In the genomic region with DNA sequence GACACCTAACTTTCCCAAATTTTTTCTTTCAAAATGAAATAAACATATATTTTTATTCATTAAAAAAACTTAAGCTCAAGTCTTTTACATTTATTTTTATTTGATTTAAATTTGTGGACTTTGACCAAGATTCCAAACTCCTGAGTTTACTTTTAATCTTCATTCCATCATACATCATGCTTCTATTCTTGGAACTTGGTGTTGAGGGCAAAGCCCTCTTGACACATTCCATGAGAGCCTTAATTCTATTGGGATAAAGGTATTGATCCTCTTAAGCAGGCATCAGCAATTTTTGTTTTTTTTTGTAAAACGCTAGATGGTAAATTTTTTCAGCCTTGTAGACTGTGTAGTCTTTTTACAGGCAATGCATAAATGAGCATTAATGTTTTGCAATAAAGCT, we compare ENCODE assay signal across 31 cellular contexts.
"Had no signal": no experiment of that assay in that cellular context is flagged by ENCODE, and none has a peak within 500 bp of the region (broad histone marks: within the 10 kb centered on the region; RNA-seq: fewer than 3 reads in every experiment).

No MANE protein-coding gene starts in this region.

- H3K36me3 Mint-ChIP-seq: activated naive CD4-positive, alpha-beta T cell treated with anti-CD3 and anti-CD28 coated beads, Interleukin-2, amount 50 U/mL, for 72 hours; brain had no signal

- H3K4me1 ChIP-seq: SJCRH30 had no signal

- H3K4me3 Mint-ChIP-seq: activated CD8-positive, alpha-beta T cell treated with anti-CD3 and anti-CD28 coated beads, Interleukin-2, amount 10 ng/mL, durations not matched to agents 7 days and 5 days; activated naive CD8-positive, alpha-beta T cell treated with anti-CD3 and anti-CD28 coated beads, Interleukin-2, amount 50 U/mL, for 24 hours; activated T-helper 1 cell treated with anti-CD3 and anti-CD28 coated beads, Interleukin-12 subunit alpha, Interleukin-12 subunit beta, Interleukin-2, Interleukin-4 antibody, amounts not matched to agents 30 ng/mL and 10 ng/mL and 1 ng/mL, durations not matched to agents 14 hours and 24 hours and 36 hours; brain; central memory CD8-positive, alpha-beta T cell; T-helper 1 cell treated with Interleukin-12 subunit alpha and Interleukin-12 subunit beta and Interleukin-4 antibody, amounts not matched to agents 30 μg/mL and 1 μg/mL, for 36 hours had no signal

- H3K9ac ChIP-seq: SK-N-SH had no signal

- H3K4me1 Mint-ChIP-seq: activated naive CD8-positive, alpha-beta T cell treated with anti-CD3 and anti-CD28 coated beads, Interleukin-2, amount 50 U/mL, for 24 hours; brain; central memory CD8-positive, alpha-beta T cell had no signal

- H3K9me3 Mint-ChIP-seq: activated naive CD4-positive, alpha-beta T cell treated with anti-CD3 and anti-CD28 coated beads, Interleukin-2, amount 50 U/mL, for 72 hours; activated naive CD8-positive, alpha-beta T cell treated with anti-CD3 and anti-CD28 coated beads, Interleukin-2, amount 50 U/mL, for 24 hours; activated T-helper 1 cell treated with anti-CD3 and anti-CD28 coated beads, Interleukin-12 subunit alpha, Interleukin-12 subunit beta, Interleukin-2, Interleukin-4 antibody, amounts not matched to agents 30 ng/mL and 10 ng/mL and 1 ng/mL, durations not matched to agents 14 hours and 24 hours and 36 hours; brain; central memory CD8-positive, alpha-beta T cell; T-helper 1 cell treated with Interleukin-12 subunit alpha and Interleukin-12 subunit beta and Interleukin-4 antibody, amounts not matched to agents 30 μg/mL and 1 μg/mL, for 36 hours had no signal

- H3K27ac ChIP-seq: ascending aorta, RWPE1, SJCRH30 had no signal

- H3K36me3 ChIP-seq: ascending aorta, MG63, SJCRH30 had no signal

- H3K4me2 ChIP-seq: SK-N-SH had no signal

- DNase-seq: activated CD4-positive, alpha-beta T cell treated with anti-CD3 and anti-CD28 coated beads for 4 hours; activated CD8-positive, alpha-beta memory T cell treated with anti-CD3 and anti-CD28 coated beads, Interleukin-2, amount 50 U/mL, for 48 hours; activated CD8-positive, alpha-beta T cell treated with anti-CD3 and anti-CD28 coated beads, Interleukin-2, amount 10 ng/mL, durations not matched to agents 7 days and 5 days; activated effector memory CD4-positive, alpha-beta T cell treated with Interleukin-2 at 50 U/mL for 16 hours; activated naive CD4-positive, alpha-beta T cell treated with Interleukin-2 at 50 U/mL for 16 hours; activated naive CD8-positive, alpha-beta T cell treated with anti-CD3 and anti-CD28 coated beads, Interleukin-2, amount 50 U/mL, for 24 hours; activated T-cell treated with anti-CD3 and anti-CD28 coated beads, Interleukin-2, amount 50 U/mL, for 1 hour; amniotic stem cell; MG63; MV-4-11; NCI-H1092 treated with DMSO at 0.1 percent for 48 hours; NCI-H1417 treated with DMSO at 0.1 percent for 48 hours; NCI-H1694; NCI-H2029; NCI-H2107; NCI-H345; NCI-H510A; NCI-H526 treated with DMSO at 0.1 percent for 48 hours; NCI-H82; Right ventricle myocardium superior; SJCRH30; SK-N-SH; SW 1271 had no signal

- H3K9me3 ChIP-seq: ascending aorta, MG63, SJCRH30, SK-N-SH had no signal

- H3K27me3 ChIP-seq: ascending aorta, MG63, SJCRH30 had no signal

- ATAC-seq: activated CD4-positive, CD25-positive, alpha-beta regulatory T cell treated with anti-CD3 and anti-CD28 coated beads, Interleukin-2, amount 50 U/mL, for 24 hours; activated CD8-positive, alpha-beta T cell treated with anti-CD3 and anti-CD28 coated beads, Interleukin-2, amount 10 ng/mL, durations not matched to agents 7 days and 5 days; activated naive CD4-positive, alpha-beta T cell treated with anti-CD3 and anti-CD28 coated beads, Interleukin-2, amount 50 U/mL, for 72 hours; activated naive CD8-positive, alpha-beta T cell treated with anti-CD3 and anti-CD28 coated beads, Interleukin-2, amount 50 U/mL, for 24 hours had no signal

- H3K27ac Mint-ChIP-seq: activated CD8-positive, alpha-beta T cell treated with anti-CD3 and anti-CD28 coated beads, Interleukin-2, amount 10 ng/mL, durations not matched to agents 7 days and 5 days; activated naive CD4-positive, alpha-beta T cell treated with anti-CD3 and anti-CD28 coated beads, Interleukin-2, amount 50 U/mL, for 72 hours; activated naive CD8-positive, alpha-beta T cell treated with anti-CD3 and anti-CD28 coated beads, Interleukin-2, amount 50 U/mL, for 24 hours; activated T-helper 1 cell treated with anti-CD3 and anti-CD28 coated beads, Interleukin-12 subunit alpha, Interleukin-12 subunit beta, Interleukin-2, Interleukin-4 antibody, amounts not matched to agents 30 ng/mL and 10 ng/mL and 1 ng/mL, durations not matched to agents 14 hours and 24 hours and 36 hours; brain; T-helper 1 cell treated with Interleukin-12 subunit alpha and Interleukin-12 subunit beta and Interleukin-4 antibody, amounts not matched to agents 30 μg/mL and 1 μg/mL, for 36 hours had no signal

- H3K4me3 ChIP-seq: ascending aorta, MG63, SJCRH30 had no signal
